8 cellular contexts compared by ENCODE assay signal in genomic region chr1:206472454-206472853, GRCh38. TPM values are rescaled to one million over a fixed set of nuclear protein-coding genes. Genes with fewer than 3 reads are reported as not detected.
A peak's percentile ranks its signal among the peaks of the same experiment; 100 is the strongest.
DNase-seq lines count a peak whose midpoint lies in the region; ATAC-seq, FAIRE-seq and TF ChIP-seq lines count a peak whose summit lies in the region.

No MANE protein-coding gene starts in this region.

- H3K36me3 ChIP-seq in left lung = peaks cover 0 to 38% of the 10 kb centered on the region in 2 donors

- FAIRE-seq in HTR-8/SVneo (lab: Jason Lieb, UNC) = no peak

- no peaks in the 10 kb centered on the region for H3K9me3 Mint-ChIP-seq in activated T-cell treated with anti-CD3 and anti-CD28 coated beads, Interleukin-2, amount 50 U/mL, for 72 hours

- peaks cover 25 to 62% of the 10 kb centered on the region in 2 donors for H3K4me1 ChIP-seq in left lung

- no peaks in the 10 kb centered on the region for H3K27me3 Mint-ChIP-seq in activated T-cell treated with anti-CD3 and anti-CD28 coated beads, Interleukin-2, amount 50 U/mL, for 72 hours (ENCODE audit: low read depth)

- intact Hi-C loops in left lung (cut with DNase I) = no loop called here

- peaks cover 76% of the 10 kb centered on the region for H3K4me1 Mint-ChIP-seq in activated T-cell treated with anti-CD3 and anti-CD28 coated beads, Interleukin-2, amount 50 U/mL, for 72 hours (ENCODE audit: low read depth)

- peak overlapping the region in 1 of 2 donors; percentile 76 for H3K27ac ChIP-seq in left lung

- no peaks in the 10 kb centered on the region for H3K9me3 ChIP-seq in left lung

- peak overlapping the region; percentile 86 to 96 for H3K4me3 Mint-ChIP-seq in activated T-cell treated with anti-CD3 and anti-CD28 coated beads, Interleukin-2, amount 50 U/mL, for 72 hours

- H3K36me3 Mint-ChIP-seq in activated T-cell treated with anti-CD3 and anti-CD28 coated beads, Interleukin-2, amount 50 U/mL, for 72 hours (ENCODE audit: insufficient read depth in 2 of 2) = peaks cover 12 to 22% of the 10 kb centered on the region in 2 donors

- TF ChIP-seq CTCF in AG09319 (IDR thresholded peaks at IDR 0.05; ENCODE audit: low read depth, low read length) (no peak), left lung (IDR thresholded peaks at IDR 0.05) (no peak)

- H3K27ac Mint-ChIP-seq in activated T-cell treated with anti-CD3 and anti-CD28 coated beads, Interleukin-2, amount 50 U/mL, for 72 hours = peak overlapping the region; percentile 94

- peak in 1 of 2 donors; percentile 13 for ATAC-seq in activated T-cell treated with anti-CD3 and anti-CD28 coated beads, Interleukin-2, amount 50 U/mL, for 72 hours (replicated peaks in 1 of 2)
- ATAC-seq in left lung = peak; percentile 1
- ATAC-seq in HG02678 (IDR thresholded peaks at IDR 0.05; ENCODE audit: unreplicated experiment) = no peak
- no peak for ATAC-seq in HG02759 (IDR thresholded peaks at IDR 0.05; ENCODE audit: unreplicated experiment)
- no peak for ATAC-seq in HG03175 (IDR thresholded peaks at IDR 0.05; ENCODE audit: unreplicated experiment)

- H3K4me3 ChIP-seq in left lung = peak overlapping the region in 1 of 2 donors; percentile 72

- DNase-seq in AG09319 (ENCODE audit: extremely low read depth, low read depth) = peak; percentile 29
- peak; percentile 73 for DNase-seq in HTR-8/SVneo (ENCODE audit: insufficient read length, low spot score)
- peak; percentile 26 to 46 for DNase-seq in activated T-cell treated with anti-CD3 and anti-CD28 coated beads, Interleukin-2, amount 50 U/mL, for 72 hours
- DNase-seq in left lung = peak; percentile 57 to 86
- DNase-seq in NCI-H1417 (lab: John Stamatoyannopoulos, UW) = no peak

- no peaks in the 10 kb centered on the region for H3K27me3 ChIP-seq in left lung

RNA-seq across cellular contexts. Expression of gene IKBKE, which starts 2.2 kb away (rescaled TPM):
- 10 to 100 TPM; 21.0 to 21.1 TPM for total RNA-seq in activated T-cell treated with anti-CD3 and anti-CD28 coated beads, Interleukin-2, amount 50 U/mL, for 72 hours
- total RNA-seq in left lung = 10 to 100 TPM in 1 of 2 donors, 1 to 10 TPM in 1; 8.7 to 17.8 TPM

RNA-seq across cellular contexts. Expression of gene RASSF5, which starts 34.9 kb away (rescaled TPM):
- total RNA-seq in activated T-cell treated with anti-CD3 and anti-CD28 coated beads, Interleukin-2, amount 50 U/mL, for 72 hours = 100 to 1,000 TPM; 227 to 240 TPM
- 10 to 100 TPM; 26.5 to 40.9 TPM for total RNA-seq in left lung

Comparison
In these comparisons a context has a peak if more than half of its experiments do, and no peak if none do; other contexts are left out.
1. DNase-seq: peak in AG09319 (single experiment), HTR-8/SVneo (single experiment), activated T-cell treated with anti-CD3 and anti-CD28 coated beads, Interleukin-2, amount 50 U/mL, for 72 hours (2 of 2) and left lung (2 of 2); none in NCI-H1417 (0 of 3).
2. RNA of gene RASSF5, which starts 34.9 kb away (total RNA-seq): 227 to 240 TPM in activated T-cell treated with anti-CD3 and anti-CD28 coated beads, Interleukin-2, amount 50 U/mL, for 72 hours; 26.5 to 40.9 TPM in left lung; every median in the first group is over 4 times any median in the second.